Comparison of ENCODE assay signal across 14 cellular contexts in the genomic region with DNA sequence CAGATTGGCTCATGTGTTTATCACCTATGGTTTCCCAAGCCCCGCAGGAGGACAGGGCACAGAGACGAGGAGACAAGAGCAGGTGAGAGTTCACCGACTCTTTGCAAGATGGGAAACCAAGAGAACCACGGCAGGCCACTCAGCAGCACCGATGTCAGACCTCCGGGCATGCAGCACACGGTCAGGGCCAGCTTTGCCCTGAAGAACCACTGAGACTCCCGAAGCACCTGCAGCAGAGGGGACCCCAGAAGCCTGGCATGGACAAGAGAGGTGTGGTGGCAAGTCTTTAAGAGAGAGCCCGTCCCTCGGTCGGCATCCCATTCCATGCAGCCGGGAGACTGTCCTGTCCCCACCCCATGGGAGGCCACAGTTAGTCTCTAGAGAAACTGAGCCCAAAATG. TPM values are rescaled to one million over a fixed set of nuclear protein-coding genes. Genes with fewer than 3 reads are reported as not detected.
DNase-seq lines count a peak whose midpoint lies in the region; ATAC-seq and TF ChIP-seq lines count a peak whose summit lies in the region.
"Had no signal": no experiment of that assay in that cellular context is flagged by ENCODE, and none has a peak within 500 bp of the region (broad histone marks: within the 10 kb centered on the region; RNA-seq: fewer than 3 reads in every experiment).

No MANE protein-coding gene starts in this region.

- no peak overlapping the region for H3K18ac ChIP-seq in trophoblast cell (ENCODE audit: low read length)

- H3K27ac ChIP-seq in trophoblast cell (ENCODE audit: low read depth, low read length) (no peak overlapping the region), WERI-Rb-1 (no peak overlapping the region)

- H3K23ac ChIP-seq in trophoblast cell (ENCODE audit: low read length): no peak overlapping the region

- no peaks in the 10 kb centered on the region for H3K9me3 Mint-ChIP-seq in activated CD8-positive, alpha-beta memory T cell treated with anti-CD3 and anti-CD28 coated beads, Interleukin-2, amount 10 ng/mL, durations not matched to agents 7 days and 5 days (ENCODE audit: low read depth)
- no peaks in the 10 kb centered on the region for H3K9me3 Mint-ChIP-seq in activated T-helper 17 cell treated with anti-CD3 and anti-CD28 coated beads, Interleukin-2, amount 50 U/mL, for 72 hours
- H3K9me3 Mint-ChIP-seq: CD4-positive, alpha-beta memory T cell; GM23338; H9 had no signal

- ATAC-seq in activated CD8-positive, alpha-beta memory T cell treated with anti-CD3 and anti-CD28 coated beads, Interleukin-2, amount 10 ng/mL, durations not matched to agents 7 days and 5 days: no peak
- ATAC-seq in activated T-helper 17 cell treated with anti-CD3 and anti-CD28 coated beads, Interleukin-2, amount 50 U/mL, for 72 hours (replicated peaks): no peak
- ATAC-seq: GM12878, GM23338 had no signal

- H3K4me1 Mint-ChIP-seq in activated CD8-positive, alpha-beta memory T cell treated with anti-CD3 and anti-CD28 coated beads, Interleukin-2, amount 10 ng/mL, durations not matched to agents 7 days and 5 days: peaks cover under 1% of the 10 kb centered on the region
- H3K4me1 Mint-ChIP-seq in activated T-helper 17 cell treated with anti-CD3 and anti-CD28 coated beads, Interleukin-2, amount 50 U/mL, for 72 hours: peaks cover 4% of the 10 kb centered on the region
- H3K4me1 Mint-ChIP-seq: GM23338 had no signal

- no peak overlapping the region for H4K12ac ChIP-seq in trophoblast cell (ENCODE audit: low read depth, low read length)

- H3K36me3 ChIP-seq in H7 (replicated peaks; ENCODE audit: control insufficient read depth, insufficient read depth, low read length) (no peaks in the 10 kb centered on the region), trophoblast cell (ENCODE audit: control insufficient read depth in 1 of 2, insufficient read depth in 2 of 2, low read length in 2 of 2) (no peaks in the 10 kb centered on the region), WERI-Rb-1 (no peaks in the 10 kb centered on the region)
- H3K36me3 ChIP-seq: BE2C had no signal

- H3K9ac ChIP-seq in trophoblast cell (ENCODE audit: low read length): no peak overlapping the region

- H3K4me1 ChIP-seq in trophoblast cell (ENCODE audit: control insufficient read depth in 1 of 2, insufficient read depth in 2 of 2, low read length in 2 of 2): peaks cover 15 to 22% of the 10 kb centered on the region in 2 experiments
- H3K4me1 ChIP-seq: BE2C had no signal

- peak; percentile 26 for DNase-seq in activated CD8-positive, alpha-beta memory T cell treated with anti-CD3 and anti-CD28 coated beads, Interleukin-2, amount 10 ng/mL, durations not matched to agents 7 days and 5 days
- no peak for DNase-seq in activated CD8-positive, alpha-beta memory T cell treated with anti-CD3 and anti-CD28 coated beads, Interleukin-2, amount 50 U/mL, for 4 hours
- DNase-seq in H7 (peak; percentile 26), trophoblast cell (no peak), SIG-M5 (lab: John Stamatoyannopoulos, UW) (no peak), WERI-Rb-1 (no peak)
- DNase-seq in stimulated activated CD4-positive, alpha-beta T cell treated with anti-CD3 and anti-CD28 coated beads, Interleukin-2, amount 100 ng/mL, for 48 hours: no peak
- DNase-seq: BE2C; CD4-positive, alpha-beta memory T cell; DMS79; H9 had no signal

- H4K91ac ChIP-seq in trophoblast cell (ENCODE audit: low read depth, low read length): peak overlapping the region; percentile 20

- CTCF ChIA-PET in activated CD8-positive, alpha-beta memory T cell treated with anti-CD3 and anti-CD28 coated beads, Interleukin-2, amount 10 ng/mL, durations not matched to agents 7 days and 5 days (lab: Charles Lee): no interaction called here

- no peak for TF ChIP-seq CTCF in WERI-Rb-1 (IDR thresholded peaks at IDR 0.05; ENCODE audit: low read depth, low read length)

- no peaks in the 10 kb centered on the region for H3K36me3 Mint-ChIP-seq in activated CD8-positive, alpha-beta memory T cell treated with anti-CD3 and anti-CD28 coated beads, Interleukin-2, amount 10 ng/mL, durations not matched to agents 7 days and 5 days
- H3K36me3 Mint-ChIP-seq in activated T-helper 17 cell treated with anti-CD3 and anti-CD28 coated beads, Interleukin-2, amount 50 U/mL, for 72 hours (ENCODE audit: low read depth): no peaks in the 10 kb centered on the region
- H3K36me3 Mint-ChIP-seq: CD4-positive, alpha-beta memory T cell had no signal

- H3K79me2 ChIP-seq in trophoblast cell (ENCODE audit: control insufficient read depth, insufficient read depth, low read length, poor library complexity): peaks cover 4% of the 10 kb centered on the region

- no peak overlapping the region for H2BK12ac ChIP-seq in trophoblast cell (ENCODE audit: low read length)

- H3K4me3 Mint-ChIP-seq in activated CD8-positive, alpha-beta memory T cell treated with anti-CD3 and anti-CD28 coated beads, Interleukin-2, amount 10 ng/mL, durations not matched to agents 7 days and 5 days: no peak overlapping the region
- no peak overlapping the region for H3K4me3 Mint-ChIP-seq in activated T-helper 17 cell treated with anti-CD3 and anti-CD28 coated beads, Interleukin-2, amount 50 U/mL, for 72 hours
- H3K4me3 Mint-ChIP-seq: CD4-positive, alpha-beta memory T cell; GM23338; H9 had no signal

- H3K79me1 ChIP-seq in trophoblast cell (ENCODE audit: low read length): peaks cover 9% of the 10 kb centered on the region

- no peak overlapping the region for H3K14ac ChIP-seq in trophoblast cell (ENCODE audit: low read length)

- no peak overlapping the region for H2BK5ac ChIP-seq in trophoblast cell (ENCODE audit: low read depth, low read length, poor library complexity)

- H3K4me3 ChIP-seq in H7 (ENCODE audit: insufficient read depth, low read depth, low read length) (no peak overlapping the region), trophoblast cell (ENCODE audit: low read depth, low read length) (no peak overlapping the region), WERI-Rb-1 (ENCODE audit: low read depth, low read length) (no peak overlapping the region)
- H3K4me3 ChIP-seq: GM12878, GM23338 had no signal

- no CpG with 5 or more reads among the region's 12 CpGs for WGBS in trophoblast cell (ENCODE audit: extremely low coverage, insufficient coverage, insufficient read length)

- no peak overlapping the region for H2AFZ ChIP-seq in trophoblast cell (ENCODE audit: insufficient read depth, low read length, poor library complexity)
- H2AFZ ChIP-seq: GM23338 had no signal

- H3K4ac ChIP-seq in trophoblast cell (ENCODE audit: low read depth, low read length): no peak overlapping the region

- peaks cover 19% of the 10 kb centered on the region for H3K27me3 Mint-ChIP-seq in activated CD8-positive, alpha-beta memory T cell treated with anti-CD3 and anti-CD28 coated beads, Interleukin-2, amount 10 ng/mL, durations not matched to agents 7 days and 5 days
- H3K27me3 Mint-ChIP-seq in activated T-helper 17 cell treated with anti-CD3 and anti-CD28 coated beads, Interleukin-2, amount 50 U/mL, for 72 hours: no peaks in the 10 kb centered on the region

- H3K27me3 ChIP-seq in H7 (ENCODE audit: control insufficient read depth, insufficient read depth, low read length) (no peaks in the 10 kb centered on the region; the same call in 1 of the 2 replicates), trophoblast cell (ENCODE audit: insufficient read depth, low read length) (no peaks in the 10 kb centered on the region), WERI-Rb-1 (ENCODE audit: insufficient read depth, low read depth, severe bottlenecking) (no peaks in the 10 kb centered on the region)
- H3K27me3 ChIP-seq: BE2C had no signal

- H3K9me3 ChIP-seq in trophoblast cell (ENCODE audit: insufficient read depth, low read depth, low read length) (peaks cover 8% of the 10 kb centered on the region), WERI-Rb-1 (ENCODE audit: severe bottlenecking) (peaks cover 5% of the 10 kb centered on the region)
- H3K9me3 ChIP-seq: BE2C had no signal

- H2BK120ac ChIP-seq in trophoblast cell (ENCODE audit: insufficient read depth, low read length, poor library complexity): no peak overlapping the region

- H2AK5ac ChIP-seq in trophoblast cell (ENCODE audit: low read length): no peak overlapping the region

- no peak overlapping the region for H4K8ac ChIP-seq in trophoblast cell (ENCODE audit: low read depth, low read length)

- H3K4me2 ChIP-seq in trophoblast cell (ENCODE audit: low read length): no peak overlapping the region
- H3K4me2 ChIP-seq: GM23338 had no signal

- no peak overlapping the region for H3K27ac Mint-ChIP-seq in activated CD8-positive, alpha-beta memory T cell treated with anti-CD3 and anti-CD28 coated beads, Interleukin-2, amount 10 ng/mL, durations not matched to agents 7 days and 5 days
- H3K27ac Mint-ChIP-seq in activated T-helper 17 cell treated with anti-CD3 and anti-CD28 coated beads, Interleukin-2, amount 50 U/mL, for 72 hours: peak overlapping the region; percentile 8
- H3K27ac Mint-ChIP-seq: GM23338 had no signal

RNA-seq across cellular contexts. Expression of gene TAF1B, which starts 36.6 kb away (rescaled TPM):
- total RNA-seq in activated CD8-positive, alpha-beta memory T cell treated with anti-CD3 and anti-CD28 coated beads, Interleukin-2, amount 10 ng/mL, durations not matched to agents 7 days and 5 days: 10 to 100 TPM; 29.5 to 31.2 TPM
- total RNA-seq in H7 (2014; rRNA removed; shearing (Covaris generic)): 27.9 and 33.2 TPM in 2 replicates
- 10 to 100 TPM; 29.8 to 41.1 TPM for total RNA-seq in activated T-helper 17 cell treated with anti-CD3 and anti-CD28 coated beads, Interleukin-2, amount 50 U/mL, for 72 hours
- 20.9 and 23.2 TPM in 2 replicates for polyA plus RNA-seq in trophoblast cell (2013)

Comparison
In these comparisons a context has a peak if more than half of its experiments do, and no peak if none do; other contexts are left out.
1. DNase-seq: peak in activated CD8-positive, alpha-beta memory T cell treated with anti-CD3 and anti-CD28 coated beads, Interleukin-2, amount 10 ng/mL, durations not matched to agents 7 days and 5 days (single experiment) and H7 (single experiment); none in activated CD8-positive, alpha-beta memory T cell treated with anti-CD3 and anti-CD28 coated beads, Interleukin-2, amount 50 U/mL, for 4 hours (single experiment), trophoblast cell (0 of 2), stimulated activated CD4-positive, alpha-beta T cell treated with anti-CD3 and anti-CD28 coated beads, Interleukin-2, amount 100 ng/mL, for 48 hours (0 of 2), SIG-M5 (single experiment) and WERI-Rb-1 (single experiment).